In genomic region chr2:203535784-203536590, GRCh38 we compare ENCODE assay signal across 1 cellular context.
TF ChIP-seq lines count a peak whose summit lies in the region.

No MANE protein-coding gene starts in this region.

TF ChIP-seq in HepG2, 621 proteins besides CTCF, POLR2A, EP300 and RAD21 (continued from another document and continues in another):
- no peak for TF ChIP-seq KIAA2018 (CRISPR knock-in tag; IDR thresholded peaks at IDR 0.05; ENCODE audit: borderline replicate concordance)
- 0 out of 2 replicates have a peak, but pooled peaks have one; percentile 7 for TF ChIP-seq IRX3 (CRISPR knock-in tag; IDR thresholded peaks at IDR 0.05; ENCODE audit: borderline replicate concordance, low read depth)
- no peak for TF ChIP-seq SIX4 (CRISPR knock-in tag; IDR thresholded peaks at IDR 0.05)
- no peak for TF ChIP-seq SNAPC2 (CRISPR knock-in tag; IDR thresholded peaks at IDR 0.05)
- TF ChIP-seq GRHL1 (CRISPR knock-in tag; conservative IDR thresholded peaks at IDR 0.05), result no peak
- no peak for TF ChIP-seq ATF3 (CRISPR knock-in tag; IDR thresholded peaks at IDR 0.05)
- TF ChIP-seq CHD2 (IDR thresholded peaks at IDR 0.05; ENCODE audit: low read depth, low read length), result no peak
- no peak for TF ChIP-seq ZNF816 (CRISPR knock-in tag; IDR thresholded peaks at IDR 0.05; ENCODE audit: borderline replicate concordance)
- TF ChIP-seq NBN (conservative IDR thresholded peaks at IDR 0.05), result no peak
- peak; percentile 83 for TF ChIP-seq ZNF605 (CRISPR knock-in tag; IDR thresholded peaks at IDR 0.05)
- no peak for TF ChIP-seq ZNF136 (CRISPR knock-in tag; IDR thresholded peaks at IDR 0.05; ENCODE audit: low read depth)
- no peak for TF ChIP-seq ZNF263 (CRISPR knock-in tag; IDR thresholded peaks at IDR 0.05)
- TF ChIP-seq ZNF788 (CRISPR knock-in tag; IDR thresholded peaks at IDR 0.05; ENCODE audit: borderline replicate concordance), result no peak
- no peak for TF ChIP-seq ZNF24 (IDR thresholded peaks at IDR 0.05)
- 0 out of 2 replicates have a peak, but pooled peaks have one; percentile 57 for TF ChIP-seq ZFP41 (CRISPR knock-in tag; IDR thresholded peaks at IDR 0.05; ENCODE audit: borderline replicate concordance)
- no peak for TF ChIP-seq ZFP36 (IDR thresholded peaks at IDR 0.05; ENCODE audit: borderline replicate concordance, low read depth, low read length, partially characterized antibody)
- no peak for TF ChIP-seq AGO1 (IDR thresholded peaks at IDR 0.05; ENCODE audit: low read depth, low read length, poor library complexity, severe bottlenecking)
- TF ChIP-seq ZNF441 (CRISPR knock-in tag; IDR thresholded peaks at IDR 0.05; ENCODE audit: borderline replicate concordance), result no peak
- no peak for TF ChIP-seq ZNF737 (CRISPR knock-in tag; IDR thresholded peaks at IDR 0.05; ENCODE audit: borderline replicate concordance)
- TF ChIP-seq ZNF230 (CRISPR knock-in tag; IDR thresholded peaks at IDR 0.05), result peak; percentile 28; the same call in 1 of the 2 replicates
- TF ChIP-seq ZNF335 (CRISPR knock-in tag; IDR thresholded peaks at IDR 0.05), result peak; percentile 73; the same call in 1 of the 2 replicates
- no peak for TF ChIP-seq ATF2 (CRISPR knock-in tag; IDR thresholded peaks at IDR 0.05)
- TF ChIP-seq BCL6 (CRISPR knock-in tag; IDR thresholded peaks at IDR 0.05), result 0 out of 2 replicates have a peak, but pooled peaks have one; percentile 1
- TF ChIP-seq SALL2 (CRISPR knock-in tag; IDR thresholded peaks at IDR 0.05), result no peak; the same call in 1 of the 2 replicates
- TF ChIP-seq MATR3 (CRISPR knock-in tag; IDR thresholded peaks at IDR 0.05), result no peak
- no peak for TF ChIP-seq ZBTB43 (CRISPR knock-in tag; conservative IDR thresholded peaks at IDR 0.05)
- TF ChIP-seq TP53 (CRISPR knock-in tag; conservative IDR thresholded peaks at IDR 0.05), result no peak
- no peak for TF ChIP-seq ZBTB26 (CRISPR knock-in tag; IDR thresholded peaks at IDR 0.05; ENCODE audit: borderline replicate concordance)
- TF ChIP-seq SP4 (CRISPR knock-in tag; IDR thresholded peaks at IDR 0.05), result no peak
- TF ChIP-seq ZNF646 (CRISPR knock-in tag; IDR thresholded peaks at IDR 0.05), result no peak
- no peak for TF ChIP-seq ZKSCAN5 (CRISPR knock-in tag; IDR thresholded peaks at IDR 0.05)
- no peak for TF ChIP-seq PPARG (CRISPR knock-in tag; conservative IDR thresholded peaks at IDR 0.05)
- 0 out of 2 replicates have a peak, but pooled peaks have one; percentile 11 for TF ChIP-seq NCOR1 (IDR thresholded peaks at IDR 0.05; ENCODE audit: borderline replicate concordance, low read length)
- no peak for TF ChIP-seq CEBPB (IDR thresholded peaks at IDR 0.05; ENCODE audit: borderline replicate concordance, low read depth, low read length)
- TF ChIP-seq HOMEZ (CRISPR knock-in tag; IDR thresholded peaks at IDR 0.05; ENCODE audit: low read depth), result 0 out of 2 replicates have a peak, but pooled peaks have one; percentile 3
- no peak for TF ChIP-seq ZNF547 (CRISPR knock-in tag; IDR thresholded peaks at IDR 0.05)
